Comparison of ENCODE assay signal across 9 cellular contexts in the genomic region with DNA sequence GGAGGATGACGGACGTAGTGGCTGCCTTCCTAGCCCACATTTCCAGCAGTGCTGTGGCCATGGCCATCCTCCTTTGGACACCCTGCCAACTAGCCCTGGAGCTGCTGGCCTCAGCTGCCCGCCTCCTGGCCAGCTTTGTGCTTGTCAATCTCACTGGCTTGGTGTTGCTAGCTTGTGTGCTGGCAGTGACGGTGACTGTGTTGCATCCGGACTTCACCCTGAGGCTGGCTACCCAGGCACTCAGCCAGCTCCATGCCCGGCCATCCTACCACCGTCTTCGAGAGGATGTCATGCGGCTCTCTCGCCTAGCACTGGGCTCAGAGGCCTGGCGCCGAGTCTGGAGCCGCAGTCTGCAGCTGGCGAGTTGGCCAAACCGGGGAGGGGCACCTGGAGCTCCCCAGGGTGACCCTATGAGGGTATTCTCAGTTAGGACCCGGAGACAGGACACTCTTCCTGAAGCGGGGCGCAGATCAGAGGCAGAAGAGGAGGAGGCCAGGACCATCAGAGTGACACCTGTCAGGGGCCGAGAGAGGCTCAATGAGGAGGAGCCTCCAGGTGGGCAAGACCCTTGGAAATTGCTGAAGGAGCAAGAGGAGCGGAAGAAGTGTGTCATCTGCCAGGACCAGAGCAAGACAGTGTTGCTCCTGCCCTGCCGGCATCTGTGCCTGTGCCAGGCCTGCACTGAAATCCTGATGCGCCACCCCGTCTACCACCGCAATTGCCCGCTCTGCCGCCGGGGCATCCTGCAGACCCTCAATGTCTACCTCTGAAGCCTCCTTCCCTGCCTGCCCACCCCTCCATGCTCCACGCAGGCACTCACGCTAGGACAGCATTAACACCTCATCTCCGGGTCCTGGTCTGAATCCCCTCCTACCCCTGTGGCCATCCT. TPM values are rescaled to one million over a fixed set of nuclear protein-coding genes. Genes with fewer than 3 reads are reported as not detected.
DNase-seq lines count a peak whose midpoint lies in the region; ATAC-seq and TF ChIP-seq lines count a peak whose summit lies in the region.
"Had no signal": no experiment of that assay in that cellular context is flagged by ENCODE, and none has a peak within 500 bp of the region (broad histone marks: within the 10 kb centered on the region; RNA-seq: fewer than 3 reads in every experiment).

No MANE protein-coding gene starts in this region.

- H3K27ac Mint-ChIP-seq in naive thymus-derived CD4-positive, alpha-beta T cell = peak overlapping the region in 6 of 9 donors; percentile 49 to 99 (median 91)

- peaks cover 32 to 52% of the 10 kb centered on the region in 2 donors for H3K4me1 ChIP-seq in duodenal mucosa (ENCODE audit: control insufficient read depth in 1 of 2, insufficient read depth in 2 of 2, low read length in 2 of 2)
- H3K4me1 ChIP-seq in naive thymus-derived CD4-positive, alpha-beta T cell (ENCODE audit: control insufficient read depth in 2 of 2, insufficient read depth in 2 of 2, low read length in 2 of 2) = peaks cover 12 to 15% of the 10 kb centered on the region in 2 donors

- H3K9me3 ChIP-seq in duodenal mucosa (ENCODE audit: control insufficient read depth in 1 of 2, low read length in 2 of 2) = no peaks in the 10 kb centered on the region
- H3K9me3 ChIP-seq in naive thymus-derived CD4-positive, alpha-beta T cell (ENCODE audit: control insufficient read depth in 2 of 3, low read length in 3 of 3) = no peaks in the 10 kb centered on the region

- peak overlapping the region; percentile 95 to 98 for H3K4me3 ChIP-seq in duodenal mucosa (ENCODE audit: low read depth in 1 of 2, low read length in 2 of 2)
- H3K4me3 ChIP-seq in naive thymus-derived CD4-positive, alpha-beta T cell (ENCODE audit: low read length) = no peak overlapping the region

- intact Hi-C loops in naive thymus-derived CD4-positive, alpha-beta T cell (cut with micrococcal nuclease) = loop anchor here in 1 of 2 donors (2.0 to 5.0 kb wide), 2 partner anchors 129 to 317 kb away; a partner anchor contains a TSS

- H3K4me3 Mint-ChIP-seq in naive thymus-derived CD4-positive, alpha-beta T cell = peak overlapping the region; percentile 88 to 99 (median 98)

- H3K27me3 ChIP-seq in duodenal mucosa (ENCODE audit: control insufficient read depth in 1 of 2, insufficient read depth in 2 of 2, low read length in 2 of 2) = peaks cover 0 to 3% of the 10 kb centered on the region in 2 donors
- peaks cover 4 to 16% of the 10 kb centered on the region in 2 donors for H3K27me3 ChIP-seq in naive thymus-derived CD4-positive, alpha-beta T cell (ENCODE audit: control insufficient read depth in 2 of 2, insufficient read depth in 2 of 2, low read length in 2 of 2)

- POLR2A ChIA-PET in naive thymus-derived CD4-positive, alpha-beta T cell (lab: Charles Lee) = interaction anchor here (0.6 kb wide), 1 partner anchor 159 kb away, joined by 3 read pairs; no protein-coding TSS in a partner anchor

- H3K27ac ChIP-seq in C4-2B (peak overlapping the region; percentile 84), duodenal mucosa (ENCODE audit: low read depth, low read length) (no peak overlapping the region)
- no peak overlapping the region for H3K27ac ChIP-seq in naive thymus-derived CD4-positive, alpha-beta T cell (ENCODE audit: low read depth, low read length)

- TF ChIP-seq CTCF in C4-2B (conservative IDR thresholded peaks at IDR 0.05) = no peak

- CTCF ChIA-PET in naive thymus-derived CD4-positive, alpha-beta T cell (lab: Charles Lee) = interaction anchor here (1.0 kb wide), 1 partner anchor 13 kb away, joined by 4 read pairs; no protein-coding TSS in a partner anchor

- ATAC-seq in naive thymus-derived CD4-positive, alpha-beta T cell = no peak
- ATAC-seq in HG03442 (IDR thresholded peaks at IDR 0.05; ENCODE audit: unreplicated experiment) (no peak), GM18519 (IDR thresholded peaks at IDR 0.05; ENCODE audit: low FRiP score, unreplicated experiment) (no peak), GM18517 (IDR thresholded peaks at IDR 0.05; ENCODE audit: unreplicated experiment) (no peak), GM21447 (IDR thresholded peaks at IDR 0.05; ENCODE audit: unreplicated experiment) (no peak)

- peaks cover 14 to 19% (median 17%) of the 10 kb centered on the region in 5 donors for H3K27me3 Mint-ChIP-seq in naive thymus-derived CD4-positive, alpha-beta T cell

- no peaks in the 10 kb centered on the region for H3K9me3 Mint-ChIP-seq in naive thymus-derived CD4-positive, alpha-beta T cell

- DNase-seq in LHCN-M2 (ENCODE audit: low read depth) = peak; percentile 74
- DNase-seq in naive thymus-derived CD4-positive, alpha-beta T cell = no peak
- DNase-seq: NCI-H524 treated with DMSO at 0.1 percent for 48 hours had no signal

- no peak overlapping the region for H3K9ac ChIP-seq in duodenal mucosa (ENCODE audit: low read depth in 1 of 2, low read length in 2 of 2)

- peaks cover 0 to 10% (median 0%) of the 10 kb centered on the region in 5 donors for H3K36me3 Mint-ChIP-seq in naive thymus-derived CD4-positive, alpha-beta T cell

- peaks cover 22 to 64% (median 43%) of the 10 kb centered on the region in 7 donors for H3K4me1 Mint-ChIP-seq in naive thymus-derived CD4-positive, alpha-beta T cell

- peaks cover 0 to 4% of the 10 kb centered on the region in 2 donors for H3K36me3 ChIP-seq in duodenal mucosa (ENCODE audit: control insufficient read depth in 1 of 2, insufficient read depth in 2 of 2, low read length in 2 of 2)
- peaks cover 0 to 15% (median 0%) of the 10 kb centered on the region in 3 experiments for H3K36me3 ChIP-seq in naive thymus-derived CD4-positive, alpha-beta T cell (ENCODE audit: control insufficient read depth in 2 of 3, insufficient read depth in 3 of 3, low read length in 3 of 3)

RNA-seq across cellular contexts. Expression of a gene that starts 1.6 kb away (rescaled TPM):
- 7.3 and 9.3 TPM in 2 replicates for total RNA-seq in LHCN-M2 (2014; rRNA removed)
- 28.8 TPM for polyA plus RNA-seq in LHCN-M2 (2012)
- 10 to 100 TPM; 16.9 to 28.3 (median 18.9) TPM for total RNA-seq in naive thymus-derived CD4-positive, alpha-beta T cell
- polyA plus RNA-seq in naive thymus-derived CD4-positive, alpha-beta T cell = 10 to 100 TPM; 50.3 to 59.1 TPM

RNA-seq across cellular contexts. Expression of a gene that starts 4.8 kb away (rescaled TPM):
- total RNA-seq in LHCN-M2 (2014; rRNA removed) = 9.1 and 9.9 TPM in 2 replicates
- 25.0 TPM for polyA plus RNA-seq in LHCN-M2 (2012)
- not detected for total RNA-seq in naive thymus-derived CD4-positive, alpha-beta T cell
- not detected for polyA plus RNA-seq in naive thymus-derived CD4-positive, alpha-beta T cell

RNA-seq across cellular contexts. Expression of a gene that starts 10.6 kb away (rescaled TPM):
- not detected in 2 replicates for total RNA-seq in LHCN-M2 (2014; rRNA removed)
- polyA plus RNA-seq in LHCN-M2 (2012) = 0.02 TPM
- total RNA-seq in naive thymus-derived CD4-positive, alpha-beta T cell = not detected
- not detected for polyA plus RNA-seq in naive thymus-derived CD4-positive, alpha-beta T cell

RNA-seq across cellular contexts. Expression of a gene that starts 19.0 kb away (rescaled TPM):
- total RNA-seq in LHCN-M2 (2014; rRNA removed) = 11.0 and 29.5 TPM in 2 replicates
- polyA plus RNA-seq in LHCN-M2 (2012) = 11.0 TPM
- total RNA-seq in naive thymus-derived CD4-positive, alpha-beta T cell = 1 to 10 TPM in 2 of 5 experiments, under 1 TPM in 3; 0.08 to 5.1 (median 0.73) TPM
- polyA plus RNA-seq in naive thymus-derived CD4-positive, alpha-beta T cell = under 1 TPM in 1 of 2 donors, not detected in 1; 0.26 TPM

RNA-seq across cellular contexts. Expression of a gene that starts 45.6 kb away (rescaled TPM):
- total RNA-seq in LHCN-M2 (2014; rRNA removed) = 1.7 and 4.0 TPM in 2 replicates
- 4.8 TPM for polyA plus RNA-seq in LHCN-M2 (2012)
- total RNA-seq in naive thymus-derived CD4-positive, alpha-beta T cell = 1 to 10 TPM in 1 of 5 experiments, under 1 TPM in 4; 0.07 to 1.1 (median 0.43) TPM
- under 1 TPM; 0.26 to 0.50 TPM for polyA plus RNA-seq in naive thymus-derived CD4-positive, alpha-beta T cell

Comparison
In these comparisons a context has a peak if more than half of its experiments do, and no peak if none do; other contexts are left out.
1. RNA of a gene that starts 4.8 kb away (total RNA-seq): 9.1 to 9.9 TPM in LHCN-M2; not detected in naive thymus-derived CD4-positive, alpha-beta T cell; every median in the first group is over 10 times any median in the second.